Comparison of ENCODE assay signal across 11 cellular contexts in genomic region chr14:61342941-61343340, GRCh38. TPM values are rescaled to one million over a fixed set of nuclear protein-coding genes. Genes with fewer than 3 reads are reported as not detected.
DNase-seq lines count a peak whose midpoint lies in the region; ATAC-seq and FAIRE-seq lines count a peak whose summit lies in the region.
"Had no signal": no experiment of that assay in that cellular context is flagged by ENCODE, and none has a peak within 500 bp of the region (broad histone marks: within the 10 kb centered on the region; RNA-seq: fewer than 3 reads in every experiment).

No MANE protein-coding gene starts in this region.

- peak overlapping the region; percentile 98 for H3K27ac Mint-ChIP-seq in T-helper 2 cell treated with Interferon-gamma antibody and Interleukin-4, amounts not matched to agents 5 μg/mL and 100 μg/mL, for 36 hours

- FAIRE-seq in small intestine (lab: Jason Lieb, UNC), result no peak
- FAIRE-seq: astrocyte, H1 had no signal

- no peaks in the 10 kb centered on the region for H3K9me3 Mint-ChIP-seq in T-helper 2 cell treated with Interferon-gamma antibody and Interleukin-4, amounts not matched to agents 5 μg/mL and 100 μg/mL, for 36 hours

- H3K27me3 Mint-ChIP-seq in T-helper 2 cell treated with Interferon-gamma antibody and Interleukin-4, amounts not matched to agents 5 μg/mL and 100 μg/mL, for 36 hours (ENCODE audit: low read depth), result no peaks in the 10 kb centered on the region

- WGBS in small intestine, 3 donors, result 70 to 87% (median 71%) methylated on average over 4 of the region's 4 CpGs

- peaks cover 44% of the 10 kb centered on the region for H3K36me3 Mint-ChIP-seq in T-helper 2 cell treated with Interferon-gamma antibody and Interleukin-4, amounts not matched to agents 5 μg/mL and 100 μg/mL, for 36 hours (ENCODE audit: low read depth)

- peak overlapping the region; percentile 76 for H3K4me3 Mint-ChIP-seq in T-helper 2 cell treated with Interferon-gamma antibody and Interleukin-4, amounts not matched to agents 5 μg/mL and 100 μg/mL, for 36 hours

- peak overlapping the region; percentile 57 to 65 for H3K27ac ChIP-seq in small intestine (ENCODE audit: low read depth in 1 of 2, low read length in 1 of 2)

- 0 out of 2 replicates have a peak overlapping the region, but pooled peaks have one; percentile 16 for H3K4me3 ChIP-seq in Jurkat, Clone E6-1 (ENCODE audit: low read length)
- H3K4me3 ChIP-seq in small intestine (ENCODE audit: low read depth in 1 of 2, low read length in 2 of 2), result no peak overlapping the region

- H3K27me3 ChIP-seq in small intestine (ENCODE audit: control insufficient read depth in 2 of 2, insufficient read depth in 2 of 2, low read length in 2 of 2), result no peaks in the 10 kb centered on the region

- no peak for DNase-seq in T-helper 2 cell treated with Interferon-gamma antibody and Interleukin-4, amounts not matched to agents 5 μg/mL and 100 μg/mL, for 36 hours (ENCODE audit: low spot score)
- DNase-seq in T-helper 2 cell, result no peak
- DNase-seq in Jurkat, Clone E6-1 (ENCODE audit: low read depth, low spot score), result no peak
- DNase-seq in dermis blood vessel endothelial cell, result peak; percentile 67
- no peak for DNase-seq in small intestine
- DNase-seq: NCI-H187 treated with DMSO at 0.1 percent for 48 hours had no signal

- H3K36me3 ChIP-seq in small intestine (ENCODE audit: control insufficient read depth in 2 of 2, insufficient read depth in 2 of 2, low read length in 2 of 2), result no peaks in the 10 kb centered on the region

- H3K4me1 ChIP-seq in small intestine (ENCODE audit: control insufficient read depth in 2 of 2, insufficient read depth in 1 of 2, low read depth in 1 of 2, low read length in 1 of 2), result no peaks in the 10 kb centered on the region

- H3K9me3 ChIP-seq in small intestine (ENCODE audit: control insufficient read depth, low read depth), result no peaks in the 10 kb centered on the region

- H3K4me1 Mint-ChIP-seq in T-helper 2 cell treated with Interferon-gamma antibody and Interleukin-4, amounts not matched to agents 5 μg/mL and 100 μg/mL, for 36 hours (ENCODE audit: low read depth), result peaks cover 84% of the 10 kb centered on the region

- no peak for ATAC-seq in HG03520 (IDR thresholded peaks at IDR 0.05; ENCODE audit: unreplicated experiment)
- ATAC-seq in HG03469 (IDR thresholded peaks at IDR 0.05; ENCODE audit: unreplicated experiment), result no peak
- ATAC-seq in HG03354 (IDR thresholded peaks at IDR 0.05; ENCODE audit: poor library complexity, severe bottlenecking, unreplicated experiment), result no peak

RNA-seq across cellular contexts. Expression of gene PRKCH, which starts 21.6 kb away (rescaled TPM):
- 57.4 TPM for polyA plus RNA-seq in Jurkat, Clone E6-1 (2012; ENCODE audit: insufficient read depth, insufficient read length)
- 312 and 327 TPM in 2 replicates for total RNA-seq in dermis blood vessel endothelial cell
- polyA plus RNA-seq in small intestine, result 10 to 100 TPM; 12.1 to 17.3 (median 13.6) TPM
